Comparison of ENCODE assay signal across 13 cellular contexts in genomic region chr2:158507141-158507540, GRCh38. TPM values are rescaled to one million over a fixed set of nuclear protein-coding genes. Genes with fewer than 3 reads are reported as not detected.
A peak's percentile ranks its signal among the peaks of the same experiment; 100 is the strongest.
DNase-seq lines count a peak whose midpoint lies in the region; ATAC-seq lines count a peak whose summit lies in the region.
"Had no signal": no experiment of that assay in that cellular context is flagged by ENCODE, and none has a peak within 500 bp of the region (broad histone marks: within the 10 kb centered on the region; RNA-seq: fewer than 3 reads in every experiment).

No MANE protein-coding gene starts in this region.

- H3K4me3 ChIP-seq in naive thymus-derived CD4-positive, alpha-beta T cell (ENCODE audit: low read length) = no peak overlapping the region
- H3K4me3 ChIP-seq: esophagus squamous epithelium, ovary had no signal

- DNase-seq in activated CD4-positive, alpha-beta T cell treated with anti-CD3 and anti-CD28 coated beads for 36 hours = peak; percentile 36
- no peak for DNase-seq in activated CD4-positive, alpha-beta T cell treated with anti-CD3 and anti-CD28 coated beads for 1 hour
- DNase-seq in epithelial cell of prostate (ENCODE audit: low read depth, low spot score) (no peak), activated gamma-delta T cell treated with Interleukin-2 at 50 U/mL for 16 hours (no peak), GM03348 (ENCODE audit: low spot score) (no peak)
- no peak for DNase-seq in naive thymus-derived CD4-positive, alpha-beta T cell
- DNase-seq: brain microvascular endothelial cell, esophagus squamous epithelium, NCI-H1930, ovary, SIG-M5 had no signal

- no peaks in the 10 kb centered on the region for H3K36me3 ChIP-seq in naive thymus-derived CD4-positive, alpha-beta T cell (ENCODE audit: control insufficient read depth in 2 of 3, insufficient read depth in 3 of 3, low read length in 3 of 3)
- H3K36me3 ChIP-seq: brain microvascular endothelial cell, esophagus squamous epithelium, ovary had no signal

- peak; percentile 89 for ATAC-seq in activated CD4-positive, alpha-beta T cell treated with anti-CD3 and anti-CD28 coated beads for 36 hours
- ATAC-seq in GM19455 (IDR thresholded peaks at IDR 0.05; ENCODE audit: unreplicated experiment) (peak; percentile 59), HG03108 (IDR thresholded peaks at IDR 0.05; ENCODE audit: unreplicated experiment) (peak; percentile 38)
- ATAC-seq in naive thymus-derived CD4-positive, alpha-beta T cell = no peak

- H3K9me3 Mint-ChIP-seq in activated CD4-positive, alpha-beta T cell treated with anti-CD3 and anti-CD28 coated beads for 36 hours (ENCODE audit: low read depth) = no peaks in the 10 kb centered on the region
- H3K9me3 Mint-ChIP-seq in naive thymus-derived CD4-positive, alpha-beta T cell = peaks cover 0 to under 1% (median 0%) of the 10 kb centered on the region in 11 donors

- no peaks in the 10 kb centered on the region for H3K27me3 ChIP-seq in naive thymus-derived CD4-positive, alpha-beta T cell (ENCODE audit: control insufficient read depth in 2 of 2, insufficient read depth in 2 of 2, low read length in 2 of 2)
- H3K27me3 ChIP-seq: brain microvascular endothelial cell, esophagus squamous epithelium, ovary had no signal

- no peak overlapping the region for H3K27ac Mint-ChIP-seq in activated CD4-positive, alpha-beta T cell treated with anti-CD3 and anti-CD28 coated beads for 36 hours
- H3K27ac Mint-ChIP-seq in naive thymus-derived CD4-positive, alpha-beta T cell = no peak overlapping the region

- CTCF ChIA-PET in activated CD4-positive, alpha-beta T cell treated with anti-CD3 and anti-CD28 coated beads for 36 hours (lab: Charles Lee) = interaction anchor here (0.6 to 0.7 kb wide), 2 partner anchors 25 to 726 kb away, joined by 3 read pairs; no protein-coding TSS in a partner anchor
- CTCF ChIA-PET in naive thymus-derived CD4-positive, alpha-beta T cell (lab: Charles Lee) = no interaction called here

- H3K27ac ChIP-seq in epithelial cell of prostate = peak overlapping the region; percentile 85
- H3K27ac ChIP-seq in naive thymus-derived CD4-positive, alpha-beta T cell (ENCODE audit: low read depth, low read length) = no peak overlapping the region
- H3K27ac ChIP-seq: brain microvascular endothelial cell, esophagus squamous epithelium, ovary had no signal

- intact Hi-C loops in activated CD4-positive, alpha-beta T cell treated with anti-CD3 and anti-CD28 coated beads for 36 hours (cut with DNase I, micrococcal nuclease) = loop anchor here in 1 of 2 experiments (5.0 kb wide), 1 partner anchor 315 kb away; no protein-coding TSS in a partner anchor
- intact Hi-C loops in naive thymus-derived CD4-positive, alpha-beta T cell (cut with micrococcal nuclease) = no loop called here

- no peaks in the 10 kb centered on the region for H3K27me3 Mint-ChIP-seq in activated CD4-positive, alpha-beta T cell treated with anti-CD3 and anti-CD28 coated beads for 36 hours
- H3K27me3 Mint-ChIP-seq in naive thymus-derived CD4-positive, alpha-beta T cell = no peaks in the 10 kb centered on the region

- no peaks in the 10 kb centered on the region for H3K36me3 Mint-ChIP-seq in activated CD4-positive, alpha-beta T cell treated with anti-CD3 and anti-CD28 coated beads for 36 hours (ENCODE audit: low read depth)
- H3K36me3 Mint-ChIP-seq in naive thymus-derived CD4-positive, alpha-beta T cell = peaks cover 0 to 8% (median 0%) of the 10 kb centered on the region in 5 donors

- POLR2A ChIA-PET in activated CD4-positive, alpha-beta T cell treated with anti-CD3 and anti-CD28 coated beads for 36 hours (lab: Charles Lee) = no interaction called here
- POLR2A ChIA-PET in naive thymus-derived CD4-positive, alpha-beta T cell (lab: Charles Lee) = no interaction called here

- H3K4me1 Mint-ChIP-seq in activated CD4-positive, alpha-beta T cell treated with anti-CD3 and anti-CD28 coated beads for 36 hours = peaks cover 22% of the 10 kb centered on the region
- H3K4me1 Mint-ChIP-seq in naive thymus-derived CD4-positive, alpha-beta T cell = peaks cover 3 to 12% (median 4%) of the 10 kb centered on the region in 7 donors

- no peaks in the 10 kb centered on the region for H3K9me3 ChIP-seq in naive thymus-derived CD4-positive, alpha-beta T cell (ENCODE audit: control insufficient read depth in 2 of 3, low read length in 3 of 3)
- H3K9me3 ChIP-seq: esophagus squamous epithelium, ovary had no signal

- no peaks in the 10 kb centered on the region for H3K4me1 ChIP-seq in naive thymus-derived CD4-positive, alpha-beta T cell (ENCODE audit: control insufficient read depth in 2 of 2, insufficient read depth in 2 of 2, low read length in 2 of 2)

- no peak overlapping the region for H3K4me3 Mint-ChIP-seq in activated CD4-positive, alpha-beta T cell treated with anti-CD3 and anti-CD28 coated beads for 36 hours
- H3K4me3 Mint-ChIP-seq in naive thymus-derived CD4-positive, alpha-beta T cell = no peak overlapping the region

RNA-seq across cellular contexts. Expression of gene PKP4, which starts 50.4 kb away (rescaled TPM):
- total RNA-seq in activated CD4-positive, alpha-beta T cell treated with anti-CD3 and anti-CD28 coated beads for 36 hours = 10 to 100 TPM; 39.2 to 58.4 TPM
- 10 to 100 TPM; 15.1 to 33.2 (median 23.2) TPM for total RNA-seq in naive thymus-derived CD4-positive, alpha-beta T cell
- 1 to 10 TPM; 1.3 to 1.9 TPM for polyA plus RNA-seq in naive thymus-derived CD4-positive, alpha-beta T cell

RNA-seq across cellular contexts. Expression of gene CCDC148, which starts 50.6 kb away (rescaled TPM):
- under 1 TPM; 0.23 to 0.26 TPM for total RNA-seq in activated CD4-positive, alpha-beta T cell treated with anti-CD3 and anti-CD28 coated beads for 36 hours
- under 1 TPM in 1 of 5 experiments, not detected in 4; 0.54 TPM for total RNA-seq in naive thymus-derived CD4-positive, alpha-beta T cell
- under 1 TPM in 1 of 2 donors, not detected in 1; 0.14 TPM for polyA plus RNA-seq in naive thymus-derived CD4-positive, alpha-beta T cell
